15 cellular contexts compared by ENCODE assay signal in genomic region chr2:42021490-42021889, GRCh38. TPM values are rescaled to one million over a fixed set of nuclear protein-coding genes. Genes with fewer than 3 reads are reported as not detected.
DNase-seq lines count a peak whose midpoint lies in the region; ATAC-seq and TF ChIP-seq lines count a peak whose summit lies in the region.
"Had no signal": no experiment of that assay in that cellular context is flagged by ENCODE, and none has a peak within 500 bp of the region (broad histone marks: within the 10 kb centered on the region; RNA-seq: fewer than 3 reads in every experiment).

No MANE protein-coding gene starts in this region.

- no peaks in the 10 kb centered on the region for H3K27me3 Mint-ChIP-seq in neural crest cell (ENCODE audit: low read depth)

- ATAC-seq in Right ventricle myocardium inferior, result peak; percentile 61
- no peak for ATAC-seq in HG02610 (IDR thresholded peaks at IDR 0.05; ENCODE audit: unreplicated experiment)
- ATAC-seq: activated naive CD8-positive, alpha-beta T cell treated with anti-CD3 and anti-CD28 coated beads, Interleukin-2, amount 50 U/mL, for 24 hours; K562 had no signal

- H3K27ac ChIP-seq in right atrium auricular region, result no peak overlapping the region
- H3K27ac ChIP-seq: 22Rv1 had no signal

- DNase-seq in Right ventricle myocardium inferior (ENCODE audit: missing footprints), result no peak
- DNase-seq in right atrium auricular region (ENCODE audit: low spot score), result no peak
- peak; percentile 21 for DNase-seq in fibroblast of peridontal ligament (ENCODE audit: extremely low read depth)
- DNase-seq in neural crest cell (ENCODE audit: low read depth, low spot score), result no peak
- DNase-seq in mesenteric fat pad (ENCODE audit: low spot score), result no peak
- no peak for DNase-seq in NCI-H2196 treated with DMSO at 0.1 percent for 48 hours (lab: John Stamatoyannopoulos, UW; ENCODE audit: unreplicated experiment)
- no peak for DNase-seq in anterior cingulate cortex (lab: John Stamatoyannopoulos, UW)
- DNase-seq: activated B cell treated with CpG ODN at 0.5 μM for 24 hours; activated naive CD8-positive, alpha-beta T cell treated with anti-CD3 and anti-CD28 coated beads, Interleukin-2, amount 50 U/mL, for 24 hours; NCI-H1694; substantia nigra had no signal

- peaks cover 4% of the 10 kb centered on the region for H3K36me3 Mint-ChIP-seq in neural crest cell (ENCODE audit: low read depth)
- H3K36me3 Mint-ChIP-seq: memory B cell had no signal

- peaks cover 55% of the 10 kb centered on the region for H3K4me1 Mint-ChIP-seq in neural crest cell
- H3K4me1 Mint-ChIP-seq: activated B cell treated with CpG ODN at 0.5 μM for 24 hours; activated naive CD8-positive, alpha-beta T cell treated with anti-CD3 and anti-CD28 coated beads, Interleukin-2, amount 50 U/mL, for 24 hours had no signal

- H3K36me3 ChIP-seq in right atrium auricular region, result no peaks in the 10 kb centered on the region

- TF ChIP-seq CTCF in right atrium auricular region (IDR thresholded peaks at IDR 0.05) (no peak), neural crest cell (conservative IDR thresholded peaks at IDR 0.05) (no peak)

- H3K27me3 ChIP-seq in right atrium auricular region, result no peaks in the 10 kb centered on the region

- H3K9me3 ChIP-seq in right atrium auricular region, result no peaks in the 10 kb centered on the region

- H3K9me3 Mint-ChIP-seq in neural crest cell, result peaks cover 8% of the 10 kb centered on the region

- peak overlapping the region; percentile 90 for H3K27ac Mint-ChIP-seq in neural crest cell (ENCODE audit: unreplicated experiment)
- H3K27ac Mint-ChIP-seq: activated B cell treated with CpG ODN at 0.5 μM for 24 hours; activated naive CD8-positive, alpha-beta T cell treated with anti-CD3 and anti-CD28 coated beads, Interleukin-2, amount 50 U/mL, for 24 hours; memory B cell had no signal

- intact Hi-C loops in Right ventricle myocardium inferior (cut with DNase I), result no loop called here

- peaks cover 0 to 28% of the 10 kb centered on the region in 2 donors for H3K4me1 ChIP-seq in right atrium auricular region

- H3K4me3 Mint-ChIP-seq in neural crest cell, result peak overlapping the region; percentile 18
- H3K4me3 Mint-ChIP-seq: activated B cell treated with CpG ODN at 0.5 μM for 24 hours; activated naive CD8-positive, alpha-beta T cell treated with anti-CD3 and anti-CD28 coated beads, Interleukin-2, amount 50 U/mL, for 24 hours; memory B cell had no signal

- H3K4me3 ChIP-seq in right atrium auricular region, result no peak overlapping the region
- H3K4me3 ChIP-seq: K562 had no signal

RNA-seq across cellular contexts. Expression of gene PKDCC, which starts 26.3 kb away (rescaled TPM):
- total RNA-seq in Right ventricle myocardium inferior (114 TPM), right atrium auricular region (100 to 1,000 TPM in 1 of 2 donors, 10 to 100 TPM in 1; 66.0 to 128 TPM), neural crest cell (74.4 and 81.9 TPM in 2 replicates), mesenteric fat pad (289 TPM)
- total RNA-seq: activated B cell treated with CpG ODN at 0.5 μM for 24 hours had no signal
